In the genomic region with DNA sequence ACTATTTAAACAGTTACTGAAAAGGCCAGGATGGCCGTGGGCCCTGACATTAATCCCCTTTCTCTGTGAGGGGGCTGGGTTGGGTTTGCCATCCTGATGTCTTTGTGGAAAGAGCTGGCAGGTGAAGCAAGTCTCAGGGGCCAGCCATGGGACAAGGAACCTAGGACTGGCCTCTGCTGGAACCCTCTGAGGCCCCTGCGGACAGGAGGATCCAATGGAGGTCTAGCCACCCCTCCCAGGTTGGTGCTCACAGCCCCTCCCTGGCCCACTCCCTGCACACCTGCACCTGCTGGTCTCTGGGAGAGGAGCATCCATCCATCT, we compare ENCODE assay signal across 9 cellular contexts. TPM values are rescaled to one million over a fixed set of nuclear protein-coding genes. Genes with fewer than 3 reads are reported as not detected.
"Had no signal": no experiment of that assay in that cellular context is flagged by ENCODE, and none has a peak within 500 bp of the region (broad histone marks: within the 10 kb centered on the region; RNA-seq: fewer than 3 reads in every experiment).

No MANE protein-coding gene starts in this region.

RNA-seq across cellular contexts. Expression of gene TUBB8, which starts 35.8 kb away (rescaled TPM):
- total RNA-seq: heart right ventricle; kidney epithelial cell; lower leg skin; myocyte; natural killer cell treated with Interleukin-12 subunit alpha and Interleukin-12 subunit beta and Interleukin-15 and Interleukin-18, amount 100 ng/mL, for 72 hours; osteoblast; psoas muscle; skeletal muscle tissue; stomach had no signal
